In the genomic region with DNA sequence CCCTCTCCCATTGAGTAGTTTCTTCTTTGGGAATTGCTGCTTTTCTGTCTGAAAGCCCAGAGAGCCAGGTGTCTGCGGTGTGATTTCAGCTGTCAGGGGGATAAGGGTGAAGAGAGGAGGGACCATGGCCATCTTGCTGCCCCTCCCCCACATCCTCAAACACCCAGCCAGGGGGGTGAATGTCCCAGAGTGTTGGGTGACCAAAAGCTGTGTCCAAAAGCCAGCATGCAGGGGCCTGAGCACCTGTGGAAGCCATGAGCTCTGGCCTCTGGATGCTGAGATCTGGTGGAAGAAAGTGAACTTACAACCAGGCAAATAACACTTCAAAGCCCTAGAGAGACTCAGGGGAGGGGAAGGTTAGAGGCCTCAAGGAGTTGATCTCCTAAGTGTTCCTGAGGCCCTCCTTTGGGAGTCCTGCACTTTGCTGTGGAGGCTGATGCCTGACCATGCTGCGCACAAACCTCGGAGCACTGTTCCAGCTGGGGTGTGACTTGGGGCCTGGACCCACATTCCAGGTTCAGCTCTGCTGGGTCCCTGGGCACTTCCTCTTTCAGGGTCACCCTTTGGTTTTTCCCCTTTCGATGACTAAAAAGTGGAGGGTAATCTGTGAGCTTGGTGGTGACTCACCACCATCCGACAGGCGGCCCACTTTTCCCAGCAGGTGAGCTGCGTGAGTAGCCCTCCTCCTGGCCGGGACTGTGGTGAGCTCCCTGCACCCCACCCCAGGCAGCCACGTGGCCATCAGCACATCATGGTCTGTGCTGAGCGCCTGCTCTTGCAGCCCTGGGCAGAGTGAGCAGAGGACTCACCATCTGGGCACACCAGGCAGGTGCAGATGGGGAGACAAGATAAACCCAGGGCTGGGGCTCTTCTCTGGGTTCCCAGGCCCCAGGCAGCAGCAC, we compare ENCODE assay signal across 9 cellular contexts.
DNase-seq lines count a peak whose midpoint lies in the region; ATAC-seq and TF ChIP-seq lines count a peak whose summit lies in the region.
"Had no signal": no experiment of that assay in that cellular context is flagged by ENCODE, and none has a peak within 500 bp of the region (broad histone marks: within the 10 kb centered on the region; RNA-seq: fewer than 3 reads in every experiment).

No MANE protein-coding gene starts in this region.

- H3F3A ChIP-seq in smooth muscle cell (ENCODE audit: low read depth) = peaks cover 4% of the 10 kb centered on the region

- H3K27me3 ChIP-seq in right cardiac atrium (ENCODE audit: control insufficient read depth, insufficient read depth) (no peaks in the 10 kb centered on the region), right atrium auricular region (no peaks in the 10 kb centered on the region), WERI-Rb-1 (ENCODE audit: insufficient read depth, low read depth, severe bottlenecking) (no peaks in the 10 kb centered on the region), smooth muscle cell (ENCODE audit: low read depth) (no peaks in the 10 kb centered on the region)

- H3K4me1 ChIP-seq in right cardiac atrium (ENCODE audit: control insufficient read depth, insufficient read depth, low read length) (peaks cover 3% of the 10 kb centered on the region), right atrium auricular region (peaks cover 0 to 24% of the 10 kb centered on the region in 2 donors), urinary bladder (ENCODE audit: insufficient read depth) (no peaks in the 10 kb centered on the region), smooth muscle cell (ENCODE audit: low read depth) (peaks cover 22% of the 10 kb centered on the region)

- H4K20me1 ChIP-seq in smooth muscle cell (ENCODE audit: low read depth) = no peaks in the 10 kb centered on the region

- H3K9me3 ChIP-seq in right cardiac atrium (ENCODE audit: control insufficient read depth, low read length) = no peaks in the 10 kb centered on the region
- no peaks in the 10 kb centered on the region for H3K9me3 ChIP-seq in right atrium auricular region
- H3K9me3 ChIP-seq in WERI-Rb-1 (ENCODE audit: severe bottlenecking) = no peaks in the 10 kb centered on the region
- H3K9me3 ChIP-seq in smooth muscle cell (replicated peaks; ENCODE audit: low read depth) = no peaks in the 10 kb centered on the region

- H3K9ac ChIP-seq in smooth muscle cell (ENCODE audit: low read depth) = no peak overlapping the region

- no peaks in the 10 kb centered on the region for H3K79me2 ChIP-seq in smooth muscle cell (ENCODE audit: low read depth)

- TF ChIP-seq CTCF in right atrium auricular region (IDR thresholded peaks at IDR 0.05) (no peak), coronary artery (IDR thresholded peaks at IDR 0.05) (no peak), WERI-Rb-1 (IDR thresholded peaks at IDR 0.05; ENCODE audit: low read depth, low read length) (no peak), smooth muscle cell (IDR thresholded peaks at IDR 0.05; ENCODE audit: borderline replicate concordance, insufficient read depth, poor library complexity, severe bottlenecking) (no peak)

- no peak overlapping the region for H3K4me3 ChIP-seq in right cardiac atrium (ENCODE audit: low read length)
- H3K4me3 ChIP-seq in right atrium auricular region = no peak overlapping the region
- no peak overlapping the region for H3K4me3 ChIP-seq in coronary artery
- H3K4me3 ChIP-seq in urinary bladder (ENCODE audit: low read depth, low read length) = no peak overlapping the region
- H3K4me3 ChIP-seq in WERI-Rb-1 (ENCODE audit: low read depth, low read length) = no peak overlapping the region
- no peak overlapping the region for H3K4me3 ChIP-seq in smooth muscle cell

- peak; percentile 20 for ATAC-seq in right cardiac atrium
- no peak for ATAC-seq in HG03521 (IDR thresholded peaks at IDR 0.05; ENCODE audit: unreplicated experiment)

- DNase-seq in right cardiac atrium (peak in 1 of 3 donors; percentile 32), right atrium auricular region (ENCODE audit: low spot score) (no peak), MV-4-11 (lab: John Stamatoyannopoulos, UW) (peak; percentile 54), coronary artery (ENCODE audit: low spot score) (peak; percentile 54), WERI-Rb-1 (no peak), smooth muscle cell (lab: John Stamatoyannopoulos, UW; ENCODE audit: unreplicated experiment) (no peak)
- DNase-seq: CD4-positive, alpha-beta T cell had no signal

- H3K27ac ChIP-seq in right cardiac atrium (ENCODE audit: low read length) = no peak overlapping the region
- no peak overlapping the region for H3K27ac ChIP-seq in right atrium auricular region
- peak overlapping the region in 1 of 2 donors; percentile 33 for H3K27ac ChIP-seq in coronary artery
- peak overlapping the region; percentile 51 for H3K27ac ChIP-seq in urinary bladder (ENCODE audit: low read depth)
- H3K27ac ChIP-seq in WERI-Rb-1 = no peak overlapping the region
- H3K27ac ChIP-seq in smooth muscle cell (ENCODE audit: low read depth) = no peak overlapping the region

- no peak overlapping the region for H3K4me2 ChIP-seq in smooth muscle cell

- H2AFZ ChIP-seq in smooth muscle cell (ENCODE audit: low read depth) = no peak overlapping the region

- WGBS in right cardiac atrium = 89% methylated on average over 10 of the region's 10 CpGs
- 84% methylated on average over 10 of the region's 10 CpGs for WGBS in urinary bladder
- WGBS in smooth muscle cell (ENCODE audit: low lambda C conversion rate) = 71% methylated on average over 10 of the region's 10 CpGs

- intact Hi-C loops in right cardiac atrium (cut with DNase I) = no loop called here

- H3K36me3 ChIP-seq in right atrium auricular region = no peaks in the 10 kb centered on the region
- H3K36me3 ChIP-seq in urinary bladder (ENCODE audit: insufficient read depth) = no peaks in the 10 kb centered on the region
- H3K36me3 ChIP-seq in WERI-Rb-1 = no peaks in the 10 kb centered on the region
- no peaks in the 10 kb centered on the region for H3K36me3 ChIP-seq in smooth muscle cell (ENCODE audit: low read depth)

Comparison
In these comparisons a context has a peak if more than half of its experiments do, and no peak if none do; other contexts are left out.
1. DNase-seq: peak in MV-4-11 (single experiment) and coronary artery (single experiment); none in right atrium auricular region (single experiment), WERI-Rb-1 (single experiment) and smooth muscle cell (single experiment).